Comparison of ENCODE assay signal across 27 cellular contexts in the genomic region with DNA sequence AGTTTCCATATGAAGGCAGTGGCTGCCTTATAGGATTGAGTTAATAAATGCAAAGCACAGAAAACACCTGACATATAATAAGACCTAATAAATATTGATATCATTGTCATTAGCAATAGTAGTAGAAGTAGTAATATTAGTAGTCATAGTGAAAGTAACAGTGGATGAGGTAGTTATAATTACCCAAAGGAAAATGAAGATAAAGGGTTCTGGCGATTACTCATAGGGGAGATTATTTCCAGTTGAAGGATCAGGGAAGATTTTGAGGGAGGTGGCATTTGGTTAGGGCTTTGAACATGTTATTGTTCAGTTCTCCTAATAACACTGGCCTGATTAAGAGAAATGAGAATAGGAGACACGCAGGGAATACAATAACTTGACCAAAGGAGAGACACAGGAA.
DNase-seq lines count a peak whose midpoint lies in the region; ATAC-seq and TF ChIP-seq lines count a peak whose summit lies in the region.
"Had no signal": no experiment of that assay in that cellular context is flagged by ENCODE, and none has a peak within 500 bp of the region (broad histone marks: within the 10 kb centered on the region; RNA-seq: fewer than 3 reads in every experiment).

No MANE protein-coding gene starts in this region.

- intact Hi-C loops in CD14-positive monocyte (cut with micrococcal nuclease) (loop anchor here in 1 of 2 donors (10.0 kb wide), 1 partner anchor 185 kb away; no protein-coding TSS in a partner anchor), esophagus muscularis mucosa (cut with DNase I) (loop anchor here (10.0 kb wide), 1 partner anchor 275 kb away; no protein-coding TSS in a partner anchor)

- H3K36me3 Mint-ChIP-seq in CD14-positive monocyte: no peaks in the 10 kb centered on the region

- 78% methylated on average over 2 of the region's 2 CpGs for WGBS in esophagus muscularis mucosa

- no peak overlapping the region for H3K4me3 ChIP-seq in astrocyte of the spinal cord (ENCODE audit: low read depth, low read length)
- no peak overlapping the region for H3K4me3 ChIP-seq in esophagus muscularis mucosa
- H3K4me3 ChIP-seq: BLaER1 treated with 17β-estradiol and CSF1 and Interleukin-3, amounts not matched to agents 10 nM and 100 nM; SJSA1 had no signal

- TF ChIP-seq EP300 in esophagus muscularis mucosa (IDR thresholded peaks at IDR 0.05): no peak

- no peaks in the 10 kb centered on the region for H3K27me3 Mint-ChIP-seq in CD14-positive monocyte (ENCODE audit: low read depth in 3 of 3)
- H3K27me3 Mint-ChIP-seq: CD4-positive, alpha-beta memory T cell had no signal

- H3K4me3 Mint-ChIP-seq in CD14-positive monocyte: no peak overlapping the region
- H3K4me3 Mint-ChIP-seq: CD4-positive, alpha-beta memory T cell had no signal

- no peak for ATAC-seq in HG02970 (IDR thresholded peaks at IDR 0.05; ENCODE audit: low FRiP score, unreplicated experiment)

- in situ Hi-C loops in GM13976 (cut with MboI; ENCODE audit: low sequenced_read_pairs, unreplicated experiment) (loop anchor here (25.0 kb wide), 1 partner anchor 202 kb away; no protein-coding TSS in a partner anchor), astrocyte of the spinal cord (cut with HindIII; ENCODE audit: low sequenced_read_pairs) (no loop called here)

- H3K4me1 Mint-ChIP-seq in CD14-positive monocyte: peaks cover 13% of the 10 kb centered on the region

- TF ChIP-seq CTCF in GM13976 (IDR thresholded peaks at IDR 0.05; ENCODE audit: borderline replicate concordance, control extremely low read depth, extremely low read depth, insufficient read depth, missing control alignments): no peak
- TF ChIP-seq CTCF in astrocyte of the spinal cord (IDR thresholded peaks at IDR 0.05; ENCODE audit: low read depth, low read length): no peak
- TF ChIP-seq CTCF in CD14-positive monocyte (IDR thresholded peaks at IDR 0.05): no peak
- no peak for TF ChIP-seq CTCF in esophagus muscularis mucosa (IDR thresholded peaks at IDR 0.05)

- H3K27me3 ChIP-seq in esophagus muscularis mucosa: no peaks in the 10 kb centered on the region
- H3K27me3 ChIP-seq: BLaER1 treated with 17β-estradiol and CSF1 and Interleukin-3, amounts not matched to agents 10 nM and 100 nM; SJSA1 had no signal

- no peak for TF ChIP-seq POLR2A in esophagus muscularis mucosa (IDR thresholded peaks at IDR 0.05; ENCODE audit: low read depth)

- H3K27ac ChIP-seq in esophagus muscularis mucosa (replicated peaks in 1 of 4): no peak overlapping the region
- H3K27ac ChIP-seq: BLaER1 treated with 17β-estradiol and CSF1 and Interleukin-3, amounts not matched to agents 10 nM and 100 nM; SJSA1 had no signal

- H3K36me3 ChIP-seq in esophagus muscularis mucosa: no peaks in the 10 kb centered on the region
- H3K36me3 ChIP-seq: BLaER1 treated with 17β-estradiol and CSF1 and Interleukin-3, amounts not matched to agents 10 nM and 100 nM; SJSA1 had no signal

- H3K9me3 ChIP-seq in esophagus muscularis mucosa: no peaks in the 10 kb centered on the region
- H3K9me3 ChIP-seq: SJSA1 had no signal

- peak; percentile 11 for DNase-seq in GM13976 (ENCODE audit: low spot score)
- peak; percentile 55 for DNase-seq in M059J (ENCODE audit: low read depth)
- DNase-seq in astrocyte of the spinal cord (ENCODE audit: low read depth, low spot score): peak; percentile 20
- DNase-seq in renal cortical epithelial cell (ENCODE audit: low read depth): peak; percentile 16
- no peak for DNase-seq in AG08395 (ENCODE audit: low spot score)
- DNase-seq in CD14-positive monocyte (ENCODE audit: low spot score): no peak
- DNase-seq in esophagus muscularis mucosa (ENCODE audit: extremely low spot score): no peak
- DNase-seq: AML-193; CD4-positive, alpha-beta memory T cell; COR-L47; EL; GDM1; GOT3; HCEC 1CT; NCI-H1092; NCI-H1417 treated with DMSO at 0.1 percent for 48 hours; NCI-H187; NCI-H2081 treated with DMSO at 0.1 percent for 48 hours; NCI-H2171; NCI-H226; NCI-H510A; NCI-H69; Right ventricle myocardium superior; RPMI8226 had no signal

- no peaks in the 10 kb centered on the region for H3K4me1 ChIP-seq in esophagus muscularis mucosa
- H3K4me1 ChIP-seq: SJSA1 had no signal

- peaks cover 0 to 2% (median under 1%) of the 10 kb centered on the region in 7 donors for H3K9me3 Mint-ChIP-seq in CD14-positive monocyte

- H3K27ac Mint-ChIP-seq in CD14-positive monocyte: no peak overlapping the region

Comparison
In these comparisons a context has a peak if more than half of its experiments do, and no peak if none do; other contexts are left out.
1. DNase-seq: peak in GM13976 (single experiment), M059J (single experiment), astrocyte of the spinal cord (single experiment) and renal cortical epithelial cell (single experiment); none in AG08395 (single experiment), CD14-positive monocyte (single experiment) and esophagus muscularis mucosa (single experiment).